1 cellular context compared by ENCODE assay signal in genomic region chr4:1784789-1785591, GRCh38.
TF ChIP-seq lines count a peak whose summit lies in the region.

No MANE protein-coding gene starts in this region.

TF ChIP-seq in K562, 482 proteins besides CTCF, POLR2A, EP300 and RAD21 (continued from another document and continues in another):
- TF ChIP-seq SMARCA5 (IDR thresholded peaks at IDR 0.05) (0 out of 2 replicates have a peak, but pooled peaks have one; percentile 37), NEUROD1 (IDR thresholded peaks at IDR 0.05; ENCODE audit: borderline replicate concordance, low read depth, low read length, partially characterized antibody) (peak; percentile 67), GTF3C2 (IDR thresholded peaks at IDR 0.05; ENCODE audit: borderline replicate concordance, extremely low read depth, insufficient read length) (no peak), CCNT2 (IDR thresholded peaks at IDR 0.05; ENCODE audit: borderline replicate concordance, extremely low read depth, insufficient read length, low read depth, low read length) (peak; percentile 85), ZNF785 (CRISPR knock-in tag; IDR thresholded peaks at IDR 0.05) (no peak), ZC3H11A (IDR thresholded peaks at IDR 0.05; ENCODE audit: low read depth, low read length) (no peak), TCFL5 (CRISPR knock-in tag; conservative IDR thresholded peaks at IDR 0.05) (no peak), PATZ1 (CRISPR knock-in tag; IDR thresholded peaks at IDR 0.05; ENCODE audit: borderline replicate concordance) (no peak), TAF15 (IDR thresholded peaks at IDR 0.05; ENCODE audit: low read depth, low read length) (no peak), ARID3B (CRISPR knock-in tag; IDR thresholded peaks at IDR 0.05; ENCODE audit: borderline replicate concordance) (no peak), ZBTB26 (CRISPR knock-in tag; IDR thresholded peaks at IDR 0.05) (no peak), FOXO4 (CRISPR knock-in tag; IDR thresholded peaks at IDR 0.05) (no peak), ELF4 (CRISPR knock-in tag; IDR thresholded peaks at IDR 0.05) (peak; percentile 61), POLR2AphosphoS5 (IDR thresholded peaks at IDR 0.05; ENCODE audit: control insufficient read depth, insufficient read depth, low read depth, low read length) (peak; percentile 84; the same call in 1 of the 2 replicates), ETS1 (conservative IDR thresholded peaks at IDR 0.05; ENCODE audit: control insufficient read depth, low read depth, low read length) (peak; percentile 60; the same call in 1 of the 2 replicates), CHCHD3 (CRISPR knock-in tag; IDR thresholded peaks at IDR 0.05) (no peak), VEZF1 (CRISPR knock-in tag; IDR thresholded peaks at IDR 0.05) (peak; percentile 93), ZBED1 (IDR thresholded peaks at IDR 0.05) (no peak), IRF2 (CRISPR knock-in tag; IDR thresholded peaks at IDR 0.05) (no peak), YBX1 (IDR thresholded peaks at IDR 0.05) (no peak), TRIM24 (IDR thresholded peaks at IDR 0.05) (peak; percentile 64 to 72; a peak in 3 of 4 replicates), EZH2 (IDR thresholded peaks at IDR 0.05; ENCODE audit: borderline replicate concordance, low read depth, low read length) (no peak), ESRRA (IDR thresholded peaks at IDR 0.05; ENCODE audit: borderline replicate concordance, low read depth) (no peak), ATF4 (CRISPR knock-in tag; IDR thresholded peaks at IDR 0.05) (peak; percentile 74), U2AF2 (optimal IDR thresholded peaks at IDR 0.05; ENCODE audit: low read depth, low read length) (no peak), AFF4 (CRISPR knock-in tag; IDR thresholded peaks at IDR 0.05) (no peak), SUPT5H (IDR thresholded peaks at IDR 0.05) (no peak), FOXM1 (IDR thresholded peaks at IDR 0.05; ENCODE audit: low read depth) (peak; percentile 41; the same call in 1 of the 2 replicates), FOXM1 (CRISPR knock-in tag; IDR thresholded peaks at IDR 0.05; ENCODE audit: low read depth) (no peak), SAP30 (IDR thresholded peaks at IDR 0.05; ENCODE audit: borderline replicate concordance, insufficient read depth, low read depth, low read length, poor library complexity, severe bottlenecking) (no peak), FOXA1 (IDR thresholded peaks at IDR 0.05; ENCODE audit: borderline replicate concordance) (no peak), ZNF75A (CRISPR knock-in tag; IDR thresholded peaks at IDR 0.05) (no peak), LEF1 (IDR thresholded peaks at IDR 0.05) (peak; percentile 95; the same call in 1 of the 2 replicates), ZNF507 (tag; conservative IDR thresholded peaks at IDR 0.05) (no peak), ZNF561 (CRISPR knock-in tag; conservative IDR thresholded peaks at IDR 0.05) (no peak), GTF2A2 (tag; IDR thresholded peaks at IDR 0.05) (no peak), ZNF12 (CRISPR knock-in tag; IDR thresholded peaks at IDR 0.05) (no peak), ZNF639 (CRISPR knock-in tag; conservative IDR thresholded peaks at IDR 0.05 in 1 of 2, IDR thresholded peaks at IDR 0.05 in 1 of 2) (peak in 1 of 2 experiments; percentile 50; a peak in 1 of 4 replicates), ASH1L (IDR thresholded peaks at IDR 0.05; ENCODE audit: borderline replicate concordance, low read depth, partially characterized antibody) (no peak), HMGXB4 (CRISPR knock-in tag; IDR thresholded peaks at IDR 0.05) (no peak), ZNF384 (IDR thresholded peaks at IDR 0.05; ENCODE audit: low read depth, low read length) (no peak), ZNF408 (CRISPR knock-in tag; IDR thresholded peaks at IDR 0.05; ENCODE audit: low read depth) (no peak)
